In genomic region chr9:34177906-34178697, GRCh38 we compare ENCODE assay signal across 1 cellular context.
TF ChIP-seq lines count a peak whose summit lies in the region.

No MANE protein-coding gene starts in this region.

TF ChIP-seq in HepG2, 621 proteins besides CTCF, POLR2A, EP300 and RAD21 (continued from another document and continues in another):
- no peak for TF ChIP-seq MXD3 (CRISPR knock-in tag; IDR thresholded peaks at IDR 0.05)
- TF ChIP-seq ONECUT2 (CRISPR knock-in tag; IDR thresholded peaks at IDR 0.05), result no peak
- TF ChIP-seq ZFP62 (CRISPR knock-in tag; IDR thresholded peaks at IDR 0.05), result no peak
- no peak for TF ChIP-seq ZNF503 (CRISPR knock-in tag; IDR thresholded peaks at IDR 0.05)
- no peak for TF ChIP-seq ZNF784 (CRISPR knock-in tag; IDR thresholded peaks at IDR 0.05; ENCODE audit: borderline replicate concordance)
- 0 out of 2 replicates have a peak, but pooled peaks have one; percentile 11 for TF ChIP-seq SIN3A (IDR thresholded peaks at IDR 0.05; ENCODE audit: borderline replicate concordance, low read depth, low read length)
- TF ChIP-seq HBP1 (CRISPR knock-in tag; IDR thresholded peaks at IDR 0.05; ENCODE audit: low read depth), result no peak
- no peak for TF ChIP-seq SP2 (CRISPR knock-in tag; IDR thresholded peaks at IDR 0.05)
- TF ChIP-seq ZNF501 (CRISPR knock-in tag; IDR thresholded peaks at IDR 0.05), result peak; percentile 94
- no peak for TF ChIP-seq ZNF773 (CRISPR knock-in tag; IDR thresholded peaks at IDR 0.05; ENCODE audit: borderline replicate concordance)
- TF ChIP-seq AGO2 (optimal IDR thresholded peaks at IDR 0.05; ENCODE audit: low read depth, low read length), result no peak
- TF ChIP-seq ZNF660 (CRISPR knock-in tag; IDR thresholded peaks at IDR 0.05; ENCODE audit: borderline replicate concordance, low read depth), result no peak
- TF ChIP-seq ARNTL (CRISPR knock-in tag; IDR thresholded peaks at IDR 0.05), result no peak
- TF ChIP-seq TRIM22 (IDR thresholded peaks at IDR 0.05), result no peak
- TF ChIP-seq ZNF160 (CRISPR knock-in tag; IDR thresholded peaks at IDR 0.05), result no peak
- no peak for TF ChIP-seq MBNL3 (CRISPR knock-in tag; conservative IDR thresholded peaks at IDR 0.05)
- 0 out of 2 replicates have a peak, but pooled peaks have one; percentile 13 for TF ChIP-seq ZNF510 (CRISPR knock-in tag; IDR thresholded peaks at IDR 0.05; ENCODE audit: low read depth)
- TF ChIP-seq RFXAP (CRISPR knock-in tag; IDR thresholded peaks at IDR 0.05; ENCODE audit: borderline replicate concordance), result 0 out of 2 replicates have a peak, but pooled peaks have one; percentile 24
- no peak for TF ChIP-seq U2AF2 (IDR thresholded peaks at IDR 0.05; ENCODE audit: low read depth, low read length)
- TF ChIP-seq IRF9 (CRISPR knock-in tag; IDR thresholded peaks at IDR 0.05; ENCODE audit: borderline replicate concordance), result no peak
- TF ChIP-seq DMAP1 (CRISPR knock-in tag; IDR thresholded peaks at IDR 0.05), result no peak
- TF ChIP-seq HIC2 (CRISPR knock-in tag; IDR thresholded peaks at IDR 0.05; ENCODE audit: low read depth), result no peak
- TF ChIP-seq ZNF20 (CRISPR knock-in tag; IDR thresholded peaks at IDR 0.05), result no peak
- TF ChIP-seq MED13 (CRISPR knock-in tag; IDR thresholded peaks at IDR 0.05), result no peak
- TF ChIP-seq ESRRA (CRISPR knock-in tag; IDR thresholded peaks at IDR 0.05; ENCODE audit: low read depth), result no peak
- peak; percentile 11; the same call in 1 of the 2 replicates for TF ChIP-seq KDM5B (CRISPR knock-in tag; IDR thresholded peaks at IDR 0.05; ENCODE audit: borderline replicate concordance)
- no peak; the same call in 1 of the 2 replicates for TF ChIP-seq UBTF (CRISPR knock-in tag; IDR thresholded peaks at IDR 0.05)
- TF ChIP-seq TEAD3 (CRISPR knock-in tag; optimal IDR thresholded peaks at IDR 0.05; ENCODE audit: borderline replicate concordance), result no peak
- no peak for TF ChIP-seq NFRKB (IDR thresholded peaks at IDR 0.05)
- no peak for TF ChIP-seq ZBTB34 (CRISPR knock-in tag; IDR thresholded peaks at IDR 0.05)
- TF ChIP-seq ZNF710 (CRISPR knock-in tag; IDR thresholded peaks at IDR 0.05; ENCODE audit: borderline replicate concordance), result no peak
- no peak for TF ChIP-seq REL (CRISPR knock-in tag; conservative IDR thresholded peaks at IDR 0.05)
- 0 out of 2 replicates have a peak, but pooled peaks have one; percentile 52 for TF ChIP-seq SMAD9 (CRISPR knock-in tag; IDR thresholded peaks at IDR 0.05)
- no peak for TF ChIP-seq HNF1B (CRISPR knock-in tag; IDR thresholded peaks at IDR 0.05)
- 0 out of 2 replicates have a peak, but pooled peaks have one; percentile 21 for TF ChIP-seq ZNF704 (CRISPR knock-in tag; IDR thresholded peaks at IDR 0.05; ENCODE audit: borderline replicate concordance)
- TF ChIP-seq MXD4 (CRISPR knock-in tag; IDR thresholded peaks at IDR 0.05), result no peak
- no peak for TF ChIP-seq ISL2 (CRISPR knock-in tag; IDR thresholded peaks at IDR 0.05)
- no peak for TF ChIP-seq JUND (CRISPR knock-in tag; IDR thresholded peaks at IDR 0.05)
- TF ChIP-seq PHB2 (IDR thresholded peaks at IDR 0.05; ENCODE audit: partially characterized antibody), result no peak
- TF ChIP-seq GABPA (IDR thresholded peaks at IDR 0.05; ENCODE audit: low read depth, low read length), result no peak
- TF ChIP-seq GABPA (CRISPR knock-in tag; IDR thresholded peaks at IDR 0.05; ENCODE audit: low read depth), result 0 out of 2 replicates have a peak, but pooled peaks have one; percentile 9
- TF ChIP-seq ZNF414 (CRISPR knock-in tag; IDR thresholded peaks at IDR 0.05), result no peak
- no peak for TF ChIP-seq ZNF75D (CRISPR knock-in tag; IDR thresholded peaks at IDR 0.05; ENCODE audit: borderline replicate concordance)
